ENCODE assay signal across 17 cellular contexts in genomic region chr20:46816916-46817638, GRCh38.
DNase-seq lines count a peak whose midpoint lies in the region; ATAC-seq, FAIRE-seq and TF ChIP-seq lines count a peak whose summit lies in the region.
"Had no signal": no experiment of that assay in that cellular context is flagged by ENCODE, and none has a peak within 500 bp of the region (broad histone marks: within the 10 kb centered on the region; RNA-seq: fewer than 3 reads in every experiment).

No MANE protein-coding gene starts in this region.

- H3K9me1 ChIP-seq in IMR-90 (ENCODE audit: insufficient read depth, low read length), result peaks cover 8% of the 10 kb centered on the region; the same call in 1 of the 2 replicates

- H3K18ac ChIP-seq in IMR-90 (ENCODE audit: low read depth, low read length), result no peak overlapping the region

- H3K9me3 ChIP-seq in A549 (0 out of 3 replicates have a peak, but pooled peaks cover 6% of the 10 kb centered on the region), IMR-90 (ENCODE audit: control insufficient read depth, insufficient read depth, low read length) (no peaks in the 10 kb centered on the region), parathyroid adenoma (ENCODE audit: control insufficient read depth, low read length) (no peaks in the 10 kb centered on the region), osteoblast (ENCODE audit: low read depth, low read length) (no peaks in the 10 kb centered on the region)
- H3K9me3 ChIP-seq: HAP-1 had no signal

- no peak overlapping the region for H2AFZ ChIP-seq in IMR-90 (replicated peaks; ENCODE audit: low read length, poor library complexity)
- H2AFZ ChIP-seq in parathyroid adenoma, result peak overlapping the region; percentile 33
- no peak overlapping the region for H2AFZ ChIP-seq in osteoblast (ENCODE audit: low read length)

- H3K79me2 ChIP-seq in parathyroid adenoma, result no peaks in the 10 kb centered on the region
- H3K79me2 ChIP-seq in osteoblast (ENCODE audit: insufficient read depth, low read length), result no peaks in the 10 kb centered on the region

- H2BK20ac ChIP-seq in IMR-90 (ENCODE audit: low read depth, low read length), result no peak overlapping the region

- no peak overlapping the region for H4K5ac ChIP-seq in IMR-90 (ENCODE audit: low read depth, low read length)

- H3K27me3 ChIP-seq in IMR-90 (ENCODE audit: control insufficient read depth, insufficient read depth, low read length), result no peaks in the 10 kb centered on the region
- no peaks in the 10 kb centered on the region for H3K27me3 ChIP-seq in parathyroid adenoma (ENCODE audit: control insufficient read depth, insufficient read depth, low read length)
- H3K27me3 ChIP-seq in osteoblast (ENCODE audit: insufficient read depth, low read length), result peaks cover 22% of the 10 kb centered on the region

- H4K91ac ChIP-seq in IMR-90 (ENCODE audit: insufficient read depth, low read depth, low read length), result no peak overlapping the region

- H3K36me3 ChIP-seq in IMR-90 (ENCODE audit: control insufficient read depth, insufficient read depth, low read length) (no peaks in the 10 kb centered on the region), parathyroid adenoma (ENCODE audit: control insufficient read depth, insufficient read depth, low read length) (no peaks in the 10 kb centered on the region), osteoblast (ENCODE audit: insufficient read depth, low read length) (no peaks in the 10 kb centered on the region)
- H3K36me3 ChIP-seq: BLaER1 treated with 17β-estradiol and CSF1 and Interleukin-3, amounts not matched to agents 10 nM and 100 nM; HAP-1 had no signal

- no peak overlapping the region; the same call in 1 of the 2 replicates for H3K4ac ChIP-seq in IMR-90 (ENCODE audit: low read depth, low read length)

- H3K9ac ChIP-seq in IMR-90 (ENCODE audit: low read depth, low read length) (no peak overlapping the region), parathyroid adenoma (no peak overlapping the region)
- H3K9ac ChIP-seq: BLaER1 treated with 17β-estradiol and CSF1 and Interleukin-3, amounts not matched to agents 10 nM and 100 nM had no signal

- H2BK5ac ChIP-seq in IMR-90 (ENCODE audit: low read depth, low read length, poor library complexity, severe bottlenecking), result no peak overlapping the region

- TF ChIP-seq CTCF in A549 (IDR thresholded peaks at IDR 0.05), result no peak
- TF ChIP-seq CTCF in IMR-90 (conservative IDR thresholded peaks at IDR 0.05; ENCODE audit: low read depth, low read length), result no peak
- TF ChIP-seq CTCF in parathyroid adenoma (IDR thresholded peaks at IDR 0.05), result no peak
- no peak for TF ChIP-seq CTCF in osteoblast (IDR thresholded peaks at IDR 0.05; ENCODE audit: extremely low read depth, low read depth, low read length)
- no peak for TF ChIP-seq CTCF in GM10266 (IDR thresholded peaks at IDR 0.05; ENCODE audit: control insufficient read depth, insufficient read depth, low read depth, missing control alignments)

- H4K20me1 ChIP-seq in IMR-90 (ENCODE audit: insufficient read depth, low read length), result 0 out of 2 replicates have a peak, but pooled peaks cover 4% of the 10 kb centered on the region
- H4K20me1 ChIP-seq in osteoblast (ENCODE audit: insufficient read depth, low read length), result no peaks in the 10 kb centered on the region
- H4K20me1 ChIP-seq: BLaER1 treated with 17β-estradiol and CSF1 and Interleukin-3, amounts not matched to agents 10 nM and 100 nM had no signal

- in situ Hi-C loops in IMR-90 (cut with MboI; ENCODE audit: low sequenced_read_pairs), result no loop called here

- peak overlapping the region; percentile 27 to 49; a peak in 4 of 6 replicates for H3K27ac ChIP-seq in A549
- no peak overlapping the region for H3K27ac ChIP-seq in IMR-90 (ENCODE audit: insufficient read depth, low read length)
- no peak overlapping the region for H3K27ac ChIP-seq in parathyroid adenoma
- H3K27ac ChIP-seq in osteoblast (ENCODE audit: low read depth, low read length), result no peak overlapping the region
- H3K27ac ChIP-seq: BLaER1 treated with 17β-estradiol and CSF1 and Interleukin-3, amounts not matched to agents 10 nM and 100 nM had no signal

- no peak for FAIRE-seq in A549 (lab: Jason Lieb, UNC)
- no peak for FAIRE-seq in GM19239 (lab: Jason Lieb, UNC)
- FAIRE-seq: H1 had no signal

- H2BK120ac ChIP-seq in IMR-90 (ENCODE audit: low read depth, low read length), result peak overlapping the region; percentile 13; the same call in 1 of the 2 replicates

- H3K14ac ChIP-seq in IMR-90 (replicated peaks; ENCODE audit: low read depth, low read length), result peak overlapping the region; percentile 35; the same call in 1 of the 2 replicates

- DNase-seq in A549 (ENCODE audit: low read depth in 1 of 2, low spot score in 1 of 2) (no peak), IMR-90 (no peak), left colon (no peak), GM19239 (ENCODE audit: insufficient read length, low spot score) (no peak), osteoblast (ENCODE audit: insufficient read length, low spot score, missing footprints) (no peak), GM10266 (ENCODE audit: extremely low spot score) (no peak)
- DNase-seq in stimulated activated CD4-positive, alpha-beta T cell treated with anti-CD3 and anti-CD28 coated beads, Interleukin-1b, Interleukin-23, amount 100 ng/mL, for 48 hours, result no peak
- DNase-seq: 8988T; ACHN; CD4-positive, CD25-positive, alpha-beta regulatory T cell; DMS53; GF-D8; HFFc6 had no signal

- TF ChIP-seq POLR2A in A549 (IDR thresholded peaks at IDR 0.05; ENCODE audit: low read length) (no peak), IMR-90 (IDR thresholded peaks at IDR 0.05; ENCODE audit: low read depth, low read length) (no peak)

- H3K4me2 ChIP-seq in A549 (no peak overlapping the region), IMR-90 (ENCODE audit: low read depth, low read length) (no peak overlapping the region), parathyroid adenoma (ENCODE audit: low read length) (no peak overlapping the region), osteoblast (ENCODE audit: insufficient read depth, low read length) (no peak overlapping the region)
- H3K4me2 ChIP-seq: BLaER1 treated with 17β-estradiol and CSF1 and Interleukin-3, amounts not matched to agents 10 nM and 100 nM had no signal

- WGBS in A549 (ENCODE audit: missing lambda C conversion rate), result 72% methylated on average over 7 of the region's 7 CpGs
- no CpG with 5 or more reads among the region's 7 CpGs for WGBS in IMR-90 (ENCODE audit: extremely low coverage in 2 of 2, insufficient read length in 1 of 2), 2 experiments

- H4K8ac ChIP-seq in IMR-90 (ENCODE audit: low read depth in 2 of 2, low read length in 2 of 2), result no peak overlapping the region

- H3K23ac ChIP-seq in IMR-90 (ENCODE audit: low read depth, low read length), result 0 out of 2 replicates have a peak overlapping the region, but pooled peaks have one; percentile 51

- ATAC-seq in A549 (no peak), IMR-90 (ENCODE audit: low read depth) (no peak), left colon (peak; percentile 56)

- H3K79me1 ChIP-seq in IMR-90 (ENCODE audit: low read depth in 1 of 2, low read length in 2 of 2), result no peaks in the 10 kb centered on the region

- H2AK9ac ChIP-seq in IMR-90 (replicated peaks; ENCODE audit: low read depth, low read length, poor library complexity), result no peak overlapping the region

- no TSS peak for BruUV-seq in IMR-90 (replicated peaks; lab: Mats Ljungman, UMichigan)

- POLR2A ChIA-PET in A549 (lab: Yijun Ruan, JAX), result no interaction called here
- POLR2A ChIA-PET in IMR-90 (lab: Charles Lee; ENCODE audit: unreplicated experiment), result no interaction called here

- CTCF ChIA-PET in A549 (lab: Yijun Ruan, JAX) (no interaction called here), IMR-90 (lab: Yijun Ruan, JAX) (no interaction called here)

- TF ChIP-seq RAD21 in A549 (conservative IDR thresholded peaks at IDR 0.05 in 1 of 2, IDR thresholded peaks at IDR 0.05 in 1 of 2) (no peak), IMR-90 (IDR thresholded peaks at IDR 0.05; ENCODE audit: low read length) (no peak)

- H3K4me3 ChIP-seq in A549, result no peak overlapping the region
- H3K4me3 ChIP-seq in IMR-90 (ENCODE audit: insufficient read depth, low read depth, low read length), result no peak overlapping the region
- no peak overlapping the region for H3K4me3 ChIP-seq in parathyroid adenoma (ENCODE audit: low read depth, low read length)
- H3K4me3 ChIP-seq in osteoblast (ENCODE audit: insufficient read depth, low read length), result no peak overlapping the region
- H3K4me3 ChIP-seq: BLaER1 treated with 17β-estradiol and CSF1 and Interleukin-3, amounts not matched to agents 10 nM and 100 nM; HAP-1 had no signal

- intact Hi-C loops in IMR-90 (cut with micrococcal nuclease) (no loop called here), left colon (cut with DNase I, micrococcal nuclease) (no loop called here)

- dilution Hi-C loops in IMR-90 (cut with HindIII; ENCODE audit: low sequenced_read_pairs, unreplicated experiment), result no loop called here

- no peak overlapping the region for H3K56ac ChIP-seq in IMR-90 (ENCODE audit: extremely low read depth, insufficient read depth, low read length)

- H2BK15ac ChIP-seq in IMR-90 (ENCODE audit: low read depth, low read length), result peak overlapping the region; percentile 42; the same call in 1 of the 3 replicates

- H2AK5ac ChIP-seq in IMR-90 (ENCODE audit: low read depth, low read length), result peak overlapping the region; percentile 72; the same call in 1 of the 2 replicates

- peaks cover 20% of the 10 kb centered on the region for H3K4me1 ChIP-seq in A549
- peaks cover 8% of the 10 kb centered on the region for H3K4me1 ChIP-seq in IMR-90 (ENCODE audit: control insufficient read depth, insufficient read depth, low read length)
- H3K4me1 ChIP-seq in parathyroid adenoma, result peaks cover 12% of the 10 kb centered on the region
- peaks cover 23% of the 10 kb centered on the region for H3K4me1 ChIP-seq in osteoblast (ENCODE audit: insufficient read depth, low read length)
- H3K4me1 ChIP-seq: HAP-1 had no signal

- no peak for TF ChIP-seq EP300 in A549 (IDR thresholded peaks at IDR 0.05)

TF ChIP-seq in A549, 52 proteins besides CTCF, POLR2A, EP300 and RAD21:
- no peak for TF ChIP-seq SREBF2 (IDR thresholded peaks at IDR 0.05)

TF ChIP-seq in IMR-90, 13 proteins besides CTCF, POLR2A, EP300 and RAD21 (continues in another document):
- TF ChIP-seq CHD1 (IDR thresholded peaks at IDR 0.05; ENCODE audit: low read depth, low read length) (no peak), BHLHE40 (IDR thresholded peaks at IDR 0.05; ENCODE audit: low read depth, low read length) (no peak), MAFK (IDR thresholded peaks at IDR 0.05; ENCODE audit: low read depth, low read length) (no peak), RCOR1 (IDR thresholded peaks at IDR 0.05; ENCODE audit: insufficient replicate concordance, low read length) (no peak), MXI1 (IDR thresholded peaks at IDR 0.05; ENCODE audit: borderline replicate concordance, low read depth, low read length) (no peak), MAZ (IDR thresholded peaks at IDR 0.05; ENCODE audit: borderline replicate concordance, low read depth, low read length) (no peak), NFE2L2 (IDR thresholded peaks at IDR 0.05; ENCODE audit: low read depth, low read length) (no peak)

Comparison
In these comparisons a context has a peak if more than half of its experiments do, and no peak if none do; other contexts are left out.
1. H3K27ac ChIP-seq: peak in A549 (2 of 2); none in IMR-90 (single experiment), parathyroid adenoma (single experiment) and osteoblast (single experiment).